ENCODE assay signal across 11 cellular contexts in the genomic region with DNA sequence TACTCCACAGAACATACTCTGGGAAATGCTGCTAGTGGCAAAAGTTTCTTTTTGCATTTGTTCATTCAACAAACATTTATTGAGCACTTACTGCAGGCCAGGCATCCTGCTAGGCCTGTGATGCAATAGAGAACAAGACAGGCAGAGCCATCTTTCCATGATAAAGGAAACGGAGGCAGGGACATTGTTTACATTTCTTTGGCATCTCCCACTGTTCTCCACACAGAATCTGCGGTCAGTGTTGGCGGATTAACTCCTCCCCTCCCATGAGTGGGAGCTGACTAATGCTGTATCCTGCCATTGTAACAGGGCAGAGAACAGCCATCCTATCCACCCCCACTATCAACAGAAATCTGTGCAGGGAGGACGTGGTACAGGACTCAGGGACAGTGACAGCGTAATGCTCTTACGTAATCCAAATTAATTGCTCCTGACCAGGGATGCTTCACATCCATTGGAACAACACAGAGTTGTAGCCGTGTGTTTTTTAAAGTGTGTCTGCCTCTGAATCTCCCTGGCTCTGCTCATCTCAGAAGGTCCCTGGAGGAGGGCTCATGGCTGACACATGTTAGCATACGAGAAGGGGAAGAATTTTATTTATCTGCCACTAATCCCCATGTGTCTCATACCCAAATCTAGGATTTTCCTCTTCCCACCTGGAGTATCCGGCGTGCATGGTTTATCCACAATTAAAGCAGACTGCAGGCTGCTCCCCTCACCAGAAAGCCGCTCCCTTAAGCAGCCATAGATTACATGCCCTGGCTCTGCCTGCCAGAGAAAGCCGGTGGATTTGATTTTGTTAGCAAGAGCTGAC. TPM values are rescaled to one million over a fixed set of nuclear protein-coding genes. Genes with fewer than 3 reads are reported as not detected.
DNase-seq lines count a peak whose midpoint lies in the region; TF ChIP-seq lines count a peak whose summit lies in the region.
"Had no signal": no experiment of that assay in that cellular context is flagged by ENCODE, and none has a peak within 500 bp of the region (broad histone marks: within the 10 kb centered on the region; RNA-seq: fewer than 3 reads in every experiment).

No MANE protein-coding gene starts in this region.

- H3K4me3 ChIP-seq in breast epithelium = no peak overlapping the region
- H3K4me3 ChIP-seq in testis = no peak overlapping the region

- H3K36me3 ChIP-seq in breast epithelium (no peaks in the 10 kb centered on the region), testis (ENCODE audit: low read depth, missing control alignments) (no peaks in the 10 kb centered on the region)

- CTCF ChIA-PET in MCF 10A (lab: Yijun Ruan, JAX) = interaction anchor here (0.5 to 1.7 kb wide), 5 partner anchors 8 to 526 kb away, joined by 3 to 4 read pairs (median 3); no protein-coding TSS in a partner anchor

- H3K27ac ChIP-seq in breast epithelium = no peak overlapping the region
- H3K27ac ChIP-seq in testis = peak overlapping the region in 1 of 2 donors; percentile 34

- TF ChIP-seq POLR2A in breast epithelium (IDR thresholded peaks at IDR 0.05) (no peak), testis (IDR thresholded peaks at IDR 0.05) (no peak)

- POLR2A ChIA-PET in MCF 10A (lab: Yijun Ruan, JAX) = interaction anchor here (0.6 to 1.4 kb wide), 8 partner anchors 12 to 1196 kb away, joined by 3 to 6 read pairs (median 3); no protein-coding TSS in a partner anchor

- no peaks in the 10 kb centered on the region for H3K27me3 Mint-ChIP-seq in MCF 10A (ENCODE audit: insufficient read depth, unreplicated experiment)
- H3K27me3 Mint-ChIP-seq in glutamatergic neuron (ENCODE audit: unreplicated experiment) = peaks cover 4% of the 10 kb centered on the region
- no peaks in the 10 kb centered on the region for H3K27me3 Mint-ChIP-seq in mesothelial cell of epicardium (ENCODE audit: low read depth)

- H3K27ac Mint-ChIP-seq in MCF 10A (ENCODE audit: low read depth, unreplicated experiment) (peak overlapping the region; percentile 54), glutamatergic neuron (ENCODE audit: unreplicated experiment) (peak overlapping the region; percentile 89), mesothelial cell of epicardium (no peak overlapping the region)
- H3K27ac Mint-ChIP-seq: activated T-helper 1 cell treated with anti-CD3 and anti-CD28 coated beads, Interleukin-12 subunit alpha, Interleukin-12 subunit beta, Interleukin-2, Interleukin-4 antibody, amounts not matched to agents 30 ng/mL and 10 ng/mL and 1 ng/mL, durations not matched to agents 14 hours and 24 hours and 36 hours had no signal

- H3K9me3 ChIP-seq in breast epithelium = no peaks in the 10 kb centered on the region
- H3K9me3 ChIP-seq in testis = no peaks in the 10 kb centered on the region

- H3K4me1 Mint-ChIP-seq in MCF 10A (ENCODE audit: insufficient read depth, unreplicated experiment) (peaks cover 28% of the 10 kb centered on the region), glutamatergic neuron (ENCODE audit: low read depth, unreplicated experiment) (peaks cover 11% of the 10 kb centered on the region), mesothelial cell of epicardium (peaks cover 11% of the 10 kb centered on the region)

- H3K36me3 Mint-ChIP-seq in MCF 10A (ENCODE audit: insufficient read depth, unreplicated experiment) = peaks cover 55% of the 10 kb centered on the region
- H3K36me3 Mint-ChIP-seq in glutamatergic neuron (ENCODE audit: unreplicated experiment) = no peaks in the 10 kb centered on the region
- no peaks in the 10 kb centered on the region for H3K36me3 Mint-ChIP-seq in mesothelial cell of epicardium

- H3K9me3 Mint-ChIP-seq in MCF 10A (ENCODE audit: unreplicated experiment) (no peaks in the 10 kb centered on the region), glutamatergic neuron (ENCODE audit: unreplicated experiment) (peaks cover 1% of the 10 kb centered on the region), mesothelial cell of epicardium (no peaks in the 10 kb centered on the region)
- H3K9me3 Mint-ChIP-seq: activated T-helper 1 cell treated with anti-CD3 and anti-CD28 coated beads, Interleukin-12 subunit alpha, Interleukin-12 subunit beta, Interleukin-2, Interleukin-4 antibody, amounts not matched to agents 30 ng/mL and 10 ng/mL and 1 ng/mL, durations not matched to agents 14 hours and 24 hours and 36 hours had no signal

- 66 to 73% methylated on average over 12 of the region's 12 CpGs for WGBS in testis, 2 donors

- H3K4me1 ChIP-seq in breast epithelium (no peaks in the 10 kb centered on the region), testis (no peaks in the 10 kb centered on the region)

- no TSS peak for BruUV-seq in MCF 10A (replicated peaks; lab: Mats Ljungman, UMichigan)

- H3K27me3 ChIP-seq in breast epithelium (no peaks in the 10 kb centered on the region), testis (no peaks in the 10 kb centered on the region)

- TF ChIP-seq CTCF in MCF 10A (IDR thresholded peaks at IDR 0.05; ENCODE audit: unreplicated experiment) (no peak), breast epithelium (IDR thresholded peaks at IDR 0.05) (no peak), glutamatergic neuron (IDR thresholded peaks at IDR 0.05; ENCODE audit: partially characterized antibody, unreplicated experiment) (no peak), testis (IDR thresholded peaks at IDR 0.05) (no peak), mesothelial cell of epicardium (IDR thresholded peaks at IDR 0.05; ENCODE audit: unreplicated experiment) (no peak), GM10266 (IDR thresholded peaks at IDR 0.05; ENCODE audit: control insufficient read depth, insufficient read depth, low read depth, missing control alignments) (no peak)

- DNase-seq in MCF 10A (ENCODE audit: unreplicated experiment) = peak; percentile 96
- no peak for DNase-seq in breast epithelium (ENCODE audit: low spot score in 2 of 2)
- peak; percentile 89 for DNase-seq in SW480 (ENCODE audit: low spot score)
- no peak for DNase-seq in glutamatergic neuron
- peak; percentile 59 for DNase-seq in testis
- DNase-seq in mesothelial cell of epicardium (ENCODE audit: low spot score in 2 of 2, unreplicated experiment in 2 of 2) = no peak
- no peak for DNase-seq in GM10266 (ENCODE audit: extremely low spot score)
- DNase-seq in MV-4-11 (lab: John Stamatoyannopoulos, UW) = no peak
- DNase-seq: midbrain; stimulated activated naive CD4-positive, alpha-beta T cell treated with Interleukin-2 at 50 U/mL for 16 hours had no signal

- intact Hi-C loops in MCF 10A (cut with micrococcal nuclease) = no loop called here
- intact Hi-C loops in breast epithelium (cut with DNase I; ENCODE audit: low total_unique reads) = no loop called here
- intact Hi-C loops in testis (cut with DNase I; ENCODE audit: low total_unique reads) = no loop called here

- H3K4me3 Mint-ChIP-seq in MCF 10A (ENCODE audit: unreplicated experiment) (no peak overlapping the region), glutamatergic neuron (ENCODE audit: unreplicated experiment) (no peak overlapping the region), mesothelial cell of epicardium (no peak overlapping the region)
- H3K4me3 Mint-ChIP-seq: activated T-helper 1 cell treated with anti-CD3 and anti-CD28 coated beads, Interleukin-12 subunit alpha, Interleukin-12 subunit beta, Interleukin-2, Interleukin-4 antibody, amounts not matched to agents 30 ng/mL and 10 ng/mL and 1 ng/mL, durations not matched to agents 14 hours and 24 hours and 36 hours had no signal

RNA-seq across cellular contexts. Expression of a gene that starts 32.3 kb away (rescaled TPM):
- 23.8 and 25.0 TPM in 2 replicates for total RNA-seq in MCF 10A (2022)
- total RNA-seq in breast epithelium = 10 to 100 TPM; 11.2 to 52.2 (median 49.8) TPM
- 2.1 TPM for total RNA-seq in glutamatergic neuron (ENCODE audit: unreplicated experiment)
- total RNA-seq in testis = 10 to 100 TPM in 1 of 2 donors, 1 to 10 TPM in 1; 5.1 to 11.9 TPM
- 5.6 TPM for polyA plus RNA-seq in testis (ENCODE audit: insufficient read depth, low read depth, low replicate concordance)
- 0.89 to 0.94 TPM (median 0.93 TPM) in 3 replicates for total RNA-seq in mesothelial cell of epicardium

Comparison
In these comparisons a context has a peak if more than half of its experiments do, and no peak if none do; other contexts are left out.
1. DNase-seq: peak in MCF 10A (single experiment), SW480 (single experiment) and testis (single experiment); none in breast epithelium (0 of 2), glutamatergic neuron (single experiment), mesothelial cell of epicardium (0 of 2), GM10266 (single experiment) and MV-4-11 (single experiment).